Comparison of ENCODE assay signal across 13 cellular contexts in the genomic region with DNA sequence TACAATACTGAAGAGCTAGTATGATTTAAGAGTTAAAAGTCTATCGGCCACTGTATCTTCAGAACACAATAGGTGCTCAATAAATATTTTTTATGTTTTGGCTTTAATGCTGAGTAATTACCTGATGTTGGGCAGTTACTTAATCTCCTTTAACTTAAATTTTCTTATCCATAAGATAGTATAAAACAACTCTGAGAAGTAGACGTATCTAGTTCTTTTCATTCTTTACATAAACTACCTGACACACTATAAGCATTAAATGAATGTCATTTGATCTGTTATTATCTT.
"Had no signal": no experiment of that assay in that cellular context is flagged by ENCODE, and none has a peak within 500 bp of the region (broad histone marks: within the 10 kb centered on the region; RNA-seq: fewer than 3 reads in every experiment).

No MANE protein-coding gene starts in this region.

- H3K36me3 ChIP-seq: esophagus squamous epithelium, tibial artery had no signal

- H3K27me3 ChIP-seq: esophagus squamous epithelium, tibial artery had no signal

- H3K4me3 ChIP-seq: esophagus squamous epithelium, smooth muscle cell, tibial artery had no signal

- DNase-seq: activated CD4-positive, alpha-beta memory T cell treated with anti-CD3 and anti-CD28 coated beads for 36 hours; activated gamma-delta T cell treated with Interleukin-2 at 50 U/mL for 16 hours; activated naive CD8-positive, alpha-beta T cell treated with anti-CD3 and anti-CD28 coated beads, Interleukin-2, amount 10 ng/mL, durations not matched to agents 7 days and 5 days; activated T-cell treated with anti-CD3 and anti-CD28 coated beads, Interleukin-2, amount 50 U/mL, for 48 hours; anterior cingulate cortex; esophagus squamous epithelium; left ventricle myocardium superior; mesenchymal stem cell; right cardiac atrium; T-helper 9 cell; tibial artery had no signal

- ATAC-seq: left ventricle myocardium superior; right cardiac atrium; stimulated activated effector memory CD8-positive, alpha-beta T cell treated with anti-CD3 and anti-CD28 coated beads, Interleukin-12 subunit alpha, Interleukin-12 subunit beta, amount 100 ng/mL, for 72 hours had no signal

- H3K27ac ChIP-seq: esophagus squamous epithelium, tibial artery had no signal

- H3K9me3 ChIP-seq: esophagus squamous epithelium, tibial artery had no signal
